Comparison of ENCODE assay signal across 2 cellular contexts in the genomic region with DNA sequence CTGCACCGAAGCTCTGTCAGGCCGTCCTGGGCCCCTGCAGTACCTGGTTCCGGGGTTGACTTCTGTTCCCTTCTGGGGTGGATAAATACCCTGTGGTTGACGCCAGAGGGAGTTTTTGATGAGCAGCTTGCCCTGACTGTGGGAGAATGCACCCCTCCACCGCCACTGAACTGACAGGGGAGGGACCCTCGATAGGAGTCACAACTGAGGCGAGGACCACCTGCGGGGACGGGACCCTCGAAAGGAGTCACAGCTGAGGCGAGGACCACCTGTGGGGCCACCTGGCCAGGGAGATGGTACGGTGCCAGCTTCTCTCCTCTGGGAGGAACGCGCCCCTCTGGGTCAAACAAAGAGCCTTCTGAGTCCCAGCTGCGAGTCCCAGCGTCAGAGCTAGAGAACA.
TF ChIP-seq lines count a peak whose summit lies in the region.

No MANE protein-coding gene starts in this region.

TF ChIP-seq in HepG2, 621 proteins besides CTCF, POLR2A, EP300 and RAD21:
- TF ChIP-seq NFKB2 (CRISPR knock-in tag; IDR thresholded peaks at IDR 0.05; ENCODE audit: borderline replicate concordance) (no peak), ZSCAN30 (CRISPR knock-in tag; IDR thresholded peaks at IDR 0.05) (no peak), THAP11 (CRISPR knock-in tag; IDR thresholded peaks at IDR 0.05) (no peak), ZNF766 (CRISPR knock-in tag; IDR thresholded peaks at IDR 0.05; ENCODE audit: borderline replicate concordance) (no peak), ESRRA (CRISPR knock-in tag; IDR thresholded peaks at IDR 0.05; ENCODE audit: low read depth) (no peak), ZNF616 (CRISPR knock-in tag; IDR thresholded peaks at IDR 0.05; ENCODE audit: low read depth) (no peak), ZNF501 (CRISPR knock-in tag; IDR thresholded peaks at IDR 0.05) (no peak)
- TF ChIP-seq, protein P1, sequence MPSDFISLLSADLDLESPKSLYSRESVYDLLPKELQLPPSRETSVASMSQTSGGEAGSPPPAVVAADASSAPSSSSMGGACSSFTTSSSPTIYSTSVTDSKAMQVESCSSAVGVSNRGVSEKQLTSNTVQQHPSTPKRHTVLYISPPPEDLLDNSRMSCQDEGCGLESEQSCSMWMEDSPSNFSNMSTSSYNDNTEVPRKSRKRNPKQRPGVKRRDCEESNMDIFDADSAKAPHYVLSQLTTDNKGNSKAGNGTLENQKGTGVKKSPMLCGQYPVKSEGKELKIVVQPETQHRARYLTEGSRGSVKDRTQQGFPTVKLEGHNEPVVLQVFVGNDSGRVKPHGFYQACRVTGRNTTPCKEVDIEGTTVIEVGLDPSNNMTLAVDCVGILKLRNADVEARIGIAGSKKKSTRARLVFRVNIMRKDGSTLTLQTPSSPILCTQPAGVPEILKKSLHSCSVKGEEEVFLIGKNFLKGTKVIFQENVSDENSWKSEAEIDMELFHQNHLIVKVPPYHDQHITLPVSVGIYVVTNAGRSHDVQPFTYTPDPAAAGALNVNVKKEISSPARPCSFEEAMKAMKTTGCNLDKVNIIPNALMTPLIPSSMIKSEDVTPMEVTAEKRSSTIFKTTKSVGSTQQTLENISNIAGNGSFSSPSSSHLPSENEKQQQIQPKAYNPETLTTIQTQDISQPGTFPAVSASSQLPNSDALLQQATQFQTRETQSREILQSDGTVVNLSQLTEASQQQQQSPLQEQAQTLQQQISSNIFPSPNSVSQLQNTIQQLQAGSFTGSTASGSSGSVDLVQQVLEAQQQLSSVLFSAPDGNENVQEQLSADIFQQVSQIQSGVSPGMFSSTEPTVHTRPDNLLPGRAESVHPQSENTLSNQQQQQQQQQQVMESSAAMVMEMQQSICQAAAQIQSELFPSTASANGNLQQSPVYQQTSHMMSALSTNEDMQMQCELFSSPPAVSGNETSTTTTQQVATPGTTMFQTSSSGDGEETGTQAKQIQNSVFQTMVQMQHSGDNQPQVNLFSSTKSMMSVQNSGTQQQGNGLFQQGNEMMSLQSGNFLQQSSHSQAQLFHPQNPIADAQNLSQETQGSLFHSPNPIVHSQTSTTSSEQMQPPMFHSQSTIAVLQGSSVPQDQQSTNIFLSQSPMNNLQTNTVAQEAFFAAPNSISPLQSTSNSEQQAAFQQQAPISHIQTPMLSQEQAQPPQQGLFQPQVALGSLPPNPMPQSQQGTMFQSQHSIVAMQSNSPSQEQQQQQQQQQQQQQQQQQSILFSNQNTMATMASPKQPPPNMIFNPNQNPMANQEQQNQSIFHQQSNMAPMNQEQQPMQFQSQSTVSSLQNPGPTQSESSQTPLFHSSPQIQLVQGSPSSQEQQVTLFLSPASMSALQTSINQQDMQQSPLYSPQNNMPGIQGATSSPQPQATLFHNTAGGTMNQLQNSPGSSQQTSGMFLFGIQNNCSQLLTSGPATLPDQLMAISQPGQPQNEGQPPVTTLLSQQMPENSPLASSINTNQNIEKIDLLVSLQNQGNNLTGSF (CRISPR knock-in tag; IDR thresholded peaks at IDR 0.05): no peak
TF ChIP-seq in HepG2: peak in this region for 0.

TF ChIP-seq in K562, 482 proteins besides CTCF, POLR2A, EP300 and RAD21:
- TF ChIP-seq ARID1B (IDR thresholded peaks at IDR 0.05) (no peak), NONO (IDR thresholded peaks at IDR 0.05; ENCODE audit: low read depth in 2 of 2, low read length in 1 of 2) (no peak), ZFP30 (CRISPR knock-in tag; IDR thresholded peaks at IDR 0.05; ENCODE audit: borderline replicate concordance) (no peak), RBM25 (IDR thresholded peaks at IDR 0.05; ENCODE audit: low read depth, low read length, severe bottlenecking) (no peak), SIN3B (IDR thresholded peaks at IDR 0.05; ENCODE audit: low read depth) (no peak), ZNF445 (CRISPR knock-in tag; IDR thresholded peaks at IDR 0.05; ENCODE audit: low read depth) (no peak), SUPT5H (IDR thresholded peaks at IDR 0.05) (no peak), ZNF23 (CRISPR knock-in tag; IDR thresholded peaks at IDR 0.05) (no peak), ESRRB (CRISPR knock-in tag; IDR thresholded peaks at IDR 0.05; ENCODE audit: borderline replicate concordance) (no peak), HNRNPUL1 (IDR thresholded peaks at IDR 0.05; ENCODE audit: low read length) (no peak), ZNF583 (CRISPR knock-in tag; IDR thresholded peaks at IDR 0.05) (no peak), NFATC3 (IDR thresholded peaks at IDR 0.05) (no peak), SP2 (IDR thresholded peaks at IDR 0.05; ENCODE audit: extremely low read depth, low read depth, low read length, poor library complexity, severe bottlenecking) (no peak), HOXB6 (CRISPR knock-in tag; IDR thresholded peaks at IDR 0.05; ENCODE audit: borderline replicate concordance) (no peak), CBX2 (IDR thresholded peaks at IDR 0.05; ENCODE audit: insufficient read depth, low read length, poor library complexity, severe bottlenecking) (no peak)
- TF ChIP-seq, protein P2, sequence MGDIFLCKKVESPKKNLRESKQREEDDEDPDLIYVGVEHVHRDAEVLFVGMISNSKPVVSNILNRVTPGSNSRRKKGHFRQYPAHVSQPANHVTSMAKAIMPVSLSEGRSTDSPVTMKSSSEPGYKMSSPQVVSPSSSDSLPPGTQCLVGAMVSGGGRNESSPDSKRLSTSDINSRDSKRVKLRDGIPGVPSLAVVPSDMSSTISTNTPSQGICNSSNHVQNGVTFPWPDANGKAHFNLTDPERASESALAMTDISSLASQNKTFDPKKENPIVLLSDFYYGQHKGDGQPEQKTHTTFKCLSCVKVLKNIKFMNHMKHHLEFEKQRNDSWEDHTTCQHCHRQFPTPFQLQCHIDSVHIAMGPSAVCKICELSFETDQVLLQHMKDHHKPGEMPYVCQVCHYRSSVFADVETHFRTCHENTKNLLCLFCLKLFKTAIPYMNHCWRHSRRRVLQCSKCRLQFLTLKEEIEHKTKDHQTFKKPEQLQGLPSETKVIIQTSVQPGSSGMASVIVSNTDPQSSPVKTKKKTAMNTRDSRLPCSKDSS (IDR thresholded peaks at IDR 0.05; ENCODE audit: low read depth, partially characterized antibody): no peak
- TF ChIP-seq, protein P3, sequence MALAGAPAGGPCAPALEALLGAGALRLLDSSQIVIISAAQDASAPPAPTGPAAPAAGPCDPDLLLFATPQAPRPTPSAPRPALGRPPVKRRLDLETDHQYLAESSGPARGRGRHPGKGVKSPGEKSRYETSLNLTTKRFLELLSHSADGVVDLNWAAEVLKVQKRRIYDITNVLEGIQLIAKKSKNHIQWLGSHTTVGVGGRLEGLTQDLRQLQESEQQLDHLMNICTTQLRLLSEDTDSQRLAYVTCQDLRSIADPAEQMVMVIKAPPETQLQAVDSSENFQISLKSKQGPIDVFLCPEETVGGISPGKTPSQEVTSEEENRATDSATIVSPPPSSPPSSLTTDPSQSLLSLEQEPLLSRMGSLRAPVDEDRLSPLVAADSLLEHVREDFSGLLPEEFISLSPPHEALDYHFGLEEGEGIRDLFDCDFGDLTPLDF (CRISPR knock-in tag; IDR thresholded peaks at IDR 0.05): no peak
- TF ChIP-seq, protein P4, sequence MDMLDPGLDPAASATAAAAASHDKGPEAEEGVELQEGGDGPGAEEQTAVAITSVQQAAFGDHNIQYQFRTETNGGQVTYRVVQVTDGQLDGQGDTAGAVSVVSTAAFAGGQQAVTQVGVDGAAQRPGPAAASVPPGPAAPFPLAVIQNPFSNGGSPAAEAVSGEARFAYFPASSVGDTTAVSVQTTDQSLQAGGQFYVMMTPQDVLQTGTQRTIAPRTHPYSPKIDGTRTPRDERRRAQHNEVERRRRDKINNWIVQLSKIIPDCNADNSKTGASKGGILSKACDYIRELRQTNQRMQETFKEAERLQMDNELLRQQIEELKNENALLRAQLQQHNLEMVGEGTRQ (CRISPR knock-in tag; IDR thresholded peaks at IDR 0.05): no peak
